8 cellular contexts compared by ENCODE assay signal in genomic region chr9:77647659-77648457, GRCh38. TPM values are rescaled to one million over a fixed set of nuclear protein-coding genes. Genes with fewer than 3 reads are reported as not detected.
DNase-seq lines count a peak whose midpoint lies in the region; ATAC-seq and TF ChIP-seq lines count a peak whose summit lies in the region.

GNA14 (minus strand) TSS chr9:77648322; CDS start chr9:77647793, 529 bp downstream.

- POLR2A ChIA-PET in activated CD8-positive, alpha-beta T cell treated with anti-CD3 and anti-CD28 coated beads, Interleukin-2, amount 10 ng/mL, durations not matched to agents 7 days and 5 days (lab: Charles Lee) = no interaction called here

- peak within 1 kb of the TSS; percentile 56 for H3K4me2 ChIP-seq in GM23248 (ENCODE audit: unreplicated experiment)

- H3K27me3 ChIP-seq in GM23248 (replicated peaks; ENCODE audit: insufficient read depth) (peaks cover 26% of the 10 kb centered on the region), left ventricle myocardium inferior (ENCODE audit: low read depth) (peaks cover 45% of the 10 kb centered on the region), psoas muscle (ENCODE audit: insufficient read depth in 3 of 3, low read length in 2 of 3) (peaks cover 0 to 32% (median 2%) of the 10 kb centered on the region in 3 donors)

- DNase-seq in GM23248 = peak; percentile 39
- DNase-seq in activated CD8-positive, alpha-beta T cell treated with anti-CD3 and anti-CD28 coated beads, Interleukin-2, amount 10 ng/mL, durations not matched to agents 7 days and 5 days = peak; percentile 27
- DNase-seq in left ventricle myocardium inferior = no peak
- peak; percentile 27 to 57 for DNase-seq in psoas muscle
- no peak for DNase-seq in G401 (ENCODE audit: low spot score)
- DNase-seq in erythroblast (lab: John Stamatoyannopoulos, UW) = no peak
- no peak for DNase-seq in NCI-H446 treated with DMSO at 0.1 percent for 48 hours (lab: John Stamatoyannopoulos, UW)

- H3K4me3 Mint-ChIP-seq in activated CD8-positive, alpha-beta T cell treated with anti-CD3 and anti-CD28 coated beads, Interleukin-2, amount 10 ng/mL, durations not matched to agents 7 days and 5 days = peak within 1 kb of the TSS; percentile 43

- no peaks in the 10 kb centered on the region for H3K4me1 ChIP-seq in GM23248 (ENCODE audit: insufficient read depth)
- peaks cover 25% of the 10 kb centered on the region for H3K4me1 ChIP-seq in left ventricle myocardium inferior
- H3K4me1 ChIP-seq in psoas muscle = peaks cover 7% of the 10 kb centered on the region

- H3K9me3 Mint-ChIP-seq in activated CD8-positive, alpha-beta T cell treated with anti-CD3 and anti-CD28 coated beads, Interleukin-2, amount 10 ng/mL, durations not matched to agents 7 days and 5 days (ENCODE audit: insufficient read depth) = no peaks in the 10 kb centered on the region

- H3K79me2 ChIP-seq in GM23248 (ENCODE audit: insufficient read depth) = no peaks in the 10 kb centered on the region

- no peak within 1 kb of the TSS for H3K9ac ChIP-seq in GM23248

- peaks cover 48% of the 10 kb centered on the region for H3K27me3 Mint-ChIP-seq in activated CD8-positive, alpha-beta T cell treated with anti-CD3 and anti-CD28 coated beads, Interleukin-2, amount 10 ng/mL, durations not matched to agents 7 days and 5 days (ENCODE audit: low read depth)

- intact Hi-C loops in left ventricle myocardium inferior (cut with micrococcal nuclease) (loop anchor here (5.0 to 10.0 kb wide), 2 partner anchors 53 to 191 kb away; no protein-coding TSS in a partner anchor), psoas muscle (cut with DNase I) (loop anchor here in 1 of 2 donors (2.0 kb wide), 1 partner anchor 193 kb away; no protein-coding TSS in a partner anchor)

- H3K36me3 Mint-ChIP-seq in activated CD8-positive, alpha-beta T cell treated with anti-CD3 and anti-CD28 coated beads, Interleukin-2, amount 10 ng/mL, durations not matched to agents 7 days and 5 days (ENCODE audit: low read depth) = peaks cover 2% of the 10 kb centered on the region

- no peaks in the 10 kb centered on the region for H3F3A ChIP-seq in GM23248 (ENCODE audit: insufficient read depth)

- H3K36me3 ChIP-seq in GM23248 (ENCODE audit: low read depth) (no peaks in the 10 kb centered on the region), left ventricle myocardium inferior (no peaks in the 10 kb centered on the region), psoas muscle (ENCODE audit: insufficient read depth in 1 of 2, low read depth in 1 of 2) (no peaks in the 10 kb centered on the region)

- H3K9me2 ChIP-seq in GM23248 (ENCODE audit: insufficient read depth) = no peaks in the 10 kb centered on the region

- peak; percentile 44 for ATAC-seq in activated CD8-positive, alpha-beta T cell treated with anti-CD3 and anti-CD28 coated beads, Interleukin-2, amount 10 ng/mL, durations not matched to agents 7 days and 5 days
- peak; percentile 34 to 57 (median 38) for ATAC-seq in psoas muscle
- ATAC-seq in GM18867 (IDR thresholded peaks at IDR 0.05; ENCODE audit: unreplicated experiment) = no peak

- H3K4me3 ChIP-seq in GM23248 (peak within 1 kb of the TSS; percentile 66), left ventricle myocardium inferior (peak within 1 kb of the TSS; percentile 71), psoas muscle (peak within 1 kb of the TSS; percentile 67)

- peak within 1 kb of the TSS; percentile 64 for H2AFZ ChIP-seq in GM23248

- TF ChIP-seq CTCF in left ventricle myocardium inferior (IDR thresholded peaks at IDR 0.05; ENCODE audit: borderline replicate concordance) = no peak
- no peak for TF ChIP-seq CTCF in psoas muscle (IDR thresholded peaks at IDR 0.05)

- H3K4me1 Mint-ChIP-seq in activated CD8-positive, alpha-beta T cell treated with anti-CD3 and anti-CD28 coated beads, Interleukin-2, amount 10 ng/mL, durations not matched to agents 7 days and 5 days (ENCODE audit: low read depth) = peaks cover 8% of the 10 kb centered on the region

- no peak within 1 kb of the TSS for H3K27ac Mint-ChIP-seq in activated CD8-positive, alpha-beta T cell treated with anti-CD3 and anti-CD28 coated beads, Interleukin-2, amount 10 ng/mL, durations not matched to agents 7 days and 5 days

- no peak for TF ChIP-seq POLR2A in erythroblast (IDR thresholded peaks at IDR 0.05; ENCODE audit: low read length)

- no peaks in the 10 kb centered on the region for H4K20me1 ChIP-seq in GM23248 (ENCODE audit: insufficient read depth)

- WGBS in GM23248 (ENCODE audit: low coverage in 1 of 2, low lambda C conversion rate in 2 of 2, missing lambda C conversion rate in 2 of 2), 2 experiments = 4 to 6% methylated on average over 59 to 65 of the region's 69 CpGs
- WGBS in psoas muscle, 3 donors = 4 to 5% (median 5%) methylated on average over 52 to 69 of the region's 69 CpGs

- in situ Hi-C loops in GM23248 (cut with MboI) = no loop called here
- in situ Hi-C loops in G401 (cut with HindIII; ENCODE audit: low sequenced_read_pairs) = no loop called here

- CTCF ChIA-PET in activated CD8-positive, alpha-beta T cell treated with anti-CD3 and anti-CD28 coated beads, Interleukin-2, amount 10 ng/mL, durations not matched to agents 7 days and 5 days (lab: Charles Lee) = interaction anchor here (0.9 to 1.4 kb wide), 4 partner anchors 10 to 388 kb away, joined by 3 read pairs; no protein-coding TSS in a partner anchor

- H3K27ac ChIP-seq in GM23248 (no peak within 1 kb of the TSS), left ventricle myocardium inferior (replicated peaks) (peak within 1 kb of the TSS; percentile 72), psoas muscle (no peak within 1 kb of the TSS)

- no peaks in the 10 kb centered on the region for H3K9me3 ChIP-seq in GM23248 (ENCODE audit: low read depth)
- no peaks in the 10 kb centered on the region for H3K9me3 ChIP-seq in left ventricle myocardium inferior (replicated peaks)
- no peaks in the 10 kb centered on the region for H3K9me3 ChIP-seq in psoas muscle

RNA-seq across cellular contexts. Expression of gene GNA14, which starts in this region (rescaled TPM):
- total RNA-seq in GM23248 (2014; rRNA removed; shearing (Covaris generic)) = 0.11 TPM in 1 of 2 replicates, not detected in the other
- polyA plus RNA-seq in GM23248 (2016; fragmentation: Nextera tagmentation; extraction: Ambion mirVana) (0.09 and 0.24 TPM in 2 replicates), psoas muscle (under 1 TPM; 0.31 to 0.47 (median 0.36) TPM)
- not detected for total RNA-seq in activated CD8-positive, alpha-beta T cell treated with anti-CD3 and anti-CD28 coated beads, Interleukin-2, amount 10 ng/mL, durations not matched to agents 7 days and 5 days
- total RNA-seq in left ventricle myocardium inferior (2.2 TPM), psoas muscle (1 to 10 TPM in 1 of 4 donors, under 1 TPM in 3; 0.46 to 1.1 (median 0.68) TPM)
- not detected in 2 replicates for total RNA-seq in G401 (2014; rRNA removed; shearing (Covaris generic))

Comparison
In these comparisons a context has a peak if more than half of its experiments do, and no peak if none do; other contexts are left out.
1. Peak in DNase-seq, H3K4me3 ChIP-seq and H3K4me2 ChIP-seq in GM23248; RNA of the gene not detected or under 1 TPM.
2. Peak in DNase-seq and ATAC-seq in activated CD8-positive, alpha-beta T cell treated with anti-CD3 and anti-CD28 coated beads, Interleukin-2, amount 10 ng/mL, durations not matched to agents 7 days and 5 days; RNA of the gene not detected or under 1 TPM.
3. DNase-seq: peak in psoas muscle (2 of 2); none in left ventricle myocardium inferior (single experiment), G401 (single experiment), erythroblast (0 of 2) and NCI-H446 treated with DMSO at 0.1 percent for 48 hours (single experiment).
4. Peak in every context shown above with its lines, with median percentiles within 50 percentile points of each other: H3K4me3 ChIP-seq.